Comparison of ENCODE assay signal across 1 cellular context in the genomic region with DNA sequence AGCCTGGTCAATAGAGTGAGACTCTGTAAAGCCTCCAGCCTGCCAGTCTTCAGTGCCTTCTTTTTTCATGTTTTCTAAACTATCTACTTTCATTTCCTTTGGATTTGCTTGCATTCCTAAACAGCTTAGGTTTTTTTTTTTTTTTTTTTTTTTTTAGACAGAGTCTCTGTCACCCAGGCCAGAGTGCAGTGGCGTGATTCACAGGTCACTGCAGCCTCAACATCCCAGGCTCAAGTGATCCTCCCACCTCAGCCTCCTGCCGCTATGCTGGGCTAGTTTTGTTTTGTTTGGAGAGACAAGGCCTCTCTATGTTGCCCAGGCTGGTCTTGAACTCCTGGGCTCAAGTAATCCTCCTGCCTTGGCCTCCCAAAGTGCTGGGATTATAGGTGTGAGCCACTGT.
A peak's percentile ranks its signal among the peaks of the same experiment; 100 is the strongest.
TF ChIP-seq lines count a peak whose summit lies in the region.

No MANE protein-coding gene starts in this region.

TF ChIP-seq in HepG2, 621 proteins besides CTCF, POLR2A, EP300 and RAD21:
- TF ChIP-seq, protein P1, sequence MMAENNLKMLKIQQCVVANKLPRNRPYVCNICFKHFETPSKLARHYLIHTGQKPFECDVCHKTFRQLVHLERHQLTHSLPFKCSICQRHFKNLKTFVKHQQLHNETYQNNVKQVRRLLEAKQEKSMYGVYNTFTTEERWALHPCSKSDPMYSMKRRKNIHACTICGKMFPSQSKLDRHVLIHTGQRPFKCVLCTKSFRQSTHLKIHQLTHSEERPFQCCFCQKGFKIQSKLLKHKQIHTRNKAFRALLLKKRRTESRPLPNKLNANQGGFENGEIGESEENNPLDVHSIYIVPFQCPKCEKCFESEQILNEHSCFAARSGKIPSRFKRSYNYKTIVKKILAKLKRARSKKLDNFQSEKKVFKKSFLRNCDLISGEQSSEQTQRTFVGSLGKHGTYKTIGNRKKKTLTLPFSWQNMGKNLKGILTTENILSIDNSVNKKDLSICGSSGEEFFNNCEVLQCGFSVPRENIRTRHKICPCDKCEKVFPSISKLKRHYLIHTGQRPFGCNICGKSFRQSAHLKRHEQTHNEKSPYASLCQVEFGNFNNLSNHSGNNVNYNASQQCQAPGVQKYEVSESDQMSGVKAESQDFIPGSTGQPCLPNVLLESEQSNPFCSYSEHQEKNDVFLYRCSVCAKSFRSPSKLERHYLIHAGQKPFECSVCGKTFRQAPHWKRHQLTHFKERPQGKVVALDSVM (CRISPR knock-in tag; IDR thresholded peaks at IDR 0.05), result peak; percentile 52; the same call in 1 of the 2 replicates
- 0 out of 2 replicates have a peak, but pooled peaks have one; percentile 3 for TF ChIP-seq ZMYM2 (CRISPR knock-in tag; IDR thresholded peaks at IDR 0.05)
